Comparison of ENCODE assay signal across 8 cellular contexts in genomic region chr12:6959376-6960290, GRCh38. TPM values are rescaled to one million over a fixed set of nuclear protein-coding genes. Genes with fewer than 3 reads are reported as not detected.
A peak's percentile ranks its signal among the peaks of the same experiment; 100 is the strongest.
DNase-seq lines count a peak whose midpoint lies in the region; ATAC-seq and TF ChIP-seq lines count a peak whose summit lies in the region.

No MANE protein-coding gene starts in this region.

- TF ChIP-seq CTCF in GM13976 (IDR thresholded peaks at IDR 0.05; ENCODE audit: borderline replicate concordance, control extremely low read depth, extremely low read depth, insufficient read depth, missing control alignments), result no peak
- no peak for TF ChIP-seq CTCF in ascending aorta (IDR thresholded peaks at IDR 0.05)
- TF ChIP-seq CTCF in parathyroid adenoma (IDR thresholded peaks at IDR 0.05), result no peak

- no peaks in the 10 kb centered on the region for H3K9me3 ChIP-seq in ascending aorta
- H3K9me3 ChIP-seq in parathyroid adenoma (ENCODE audit: control insufficient read depth, low read length), result no peaks in the 10 kb centered on the region

- H3K36me3 ChIP-seq in ascending aorta, result no peaks in the 10 kb centered on the region
- H3K36me3 ChIP-seq in parathyroid adenoma (ENCODE audit: control insufficient read depth, insufficient read depth, low read length), result no peaks in the 10 kb centered on the region

- H3K9ac ChIP-seq in parathyroid adenoma, result no peak overlapping the region

- intact Hi-C loops in ascending aorta (cut with DNase I), result no loop called here

- peak; percentile 30 for DNase-seq in GM13976 (ENCODE audit: low spot score)
- DNase-seq in ascending aorta (ENCODE audit: low spot score in 2 of 2), result peak in 1 of 2 donors; percentile 63
- no peak for DNase-seq in NCI-H1092 treated with DMSO at 0.1 percent for 48 hours (lab: John Stamatoyannopoulos, UW)
- DNase-seq in UCSD-AML1 (lab: John Stamatoyannopoulos, UW; ENCODE audit: unreplicated experiment), result no peak
- DNase-seq in stimulated activated CD4-positive, alpha-beta T cell treated with anti-CD3 and anti-CD28 coated beads, Interleukin-4, amount 100 ng/mL, for 1 hour, result no peak
- no peak for DNase-seq in 8988T

- ATAC-seq in HG03342 (IDR thresholded peaks at IDR 0.05; ENCODE audit: unreplicated experiment), result peak; percentile 18

- H2AFZ ChIP-seq in parathyroid adenoma, result no peak overlapping the region

- H3K4me1 ChIP-seq in ascending aorta (peaks cover 0 to 7% of the 10 kb centered on the region in 2 donors), parathyroid adenoma (peaks cover 25% of the 10 kb centered on the region)

- H3K27me3 ChIP-seq in ascending aorta (no peaks in the 10 kb centered on the region), parathyroid adenoma (ENCODE audit: control insufficient read depth, insufficient read depth, low read length) (no peaks in the 10 kb centered on the region)

- H3K27ac ChIP-seq in ascending aorta (peak overlapping the region; percentile 14 to 53), parathyroid adenoma (peak overlapping the region; percentile 51)

- H3K4me3 ChIP-seq in ascending aorta, result no peak overlapping the region
- no peak overlapping the region for H3K4me3 ChIP-seq in parathyroid adenoma (ENCODE audit: low read depth, low read length)

- in situ Hi-C loops in GM13976 (cut with MboI; ENCODE audit: low sequenced_read_pairs, unreplicated experiment), result no loop called here

- H3K79me2 ChIP-seq in parathyroid adenoma, result peaks cover 15% of the 10 kb centered on the region

- H3K4me2 ChIP-seq in parathyroid adenoma (ENCODE audit: low read length), result peak overlapping the region; percentile 8

RNA-seq across cellular contexts. Expression of gene PTPN6, which starts 8.5 kb away (rescaled TPM):
- 1.7 TPM for total RNA-seq in ascending aorta

RNA-seq across cellular contexts. Expression of gene PHB2, which starts 10.8 kb away (rescaled TPM):
- 85.5 TPM for total RNA-seq in ascending aorta

RNA-seq across cellular contexts. Expression of gene EMG1, which starts 11.1 kb away (rescaled TPM):
- total RNA-seq in ascending aorta, result 37.4 TPM

RNA-seq across cellular contexts. Expression of gene C12orf57, which starts 15.8 kb away (rescaled TPM):
- total RNA-seq in ascending aorta, result 558 TPM

RNA-seq across cellular contexts. Expression of gene RNU7-1, which starts 16.0 kb away (rescaled TPM):
- total RNA-seq in ascending aorta, result not detected
